9 cellular contexts compared by ENCODE assay signal in genomic region chr15:89772933-89773583, GRCh38. TPM values are rescaled to one million over a fixed set of nuclear protein-coding genes. Genes with fewer than 3 reads are reported as not detected.
DNase-seq lines count a peak whose midpoint lies in the region; ATAC-seq and TF ChIP-seq lines count a peak whose summit lies in the region.
"Had no signal": no experiment of that assay in that cellular context is flagged by ENCODE, and none has a peak within 500 bp of the region (broad histone marks: within the 10 kb centered on the region; RNA-seq: fewer than 3 reads in every experiment).

No MANE protein-coding gene starts in this region.

- peaks cover 8% of the 10 kb centered on the region for H3K27me3 Mint-ChIP-seq in neural crest cell (ENCODE audit: low read depth)

- H3K27me3 ChIP-seq in SJCRH30 (no peaks in the 10 kb centered on the region), right atrium auricular region (no peaks in the 10 kb centered on the region)

- no peak overlapping the region for H3K27ac ChIP-seq in SJCRH30
- no peak overlapping the region for H3K27ac ChIP-seq in right atrium auricular region

- no peak overlapping the region for H3K27ac Mint-ChIP-seq in neural crest cell (ENCODE audit: unreplicated experiment)

- no peaks in the 10 kb centered on the region for H3K9me3 ChIP-seq in SJCRH30 (replicated peaks)
- no peaks in the 10 kb centered on the region for H3K9me3 ChIP-seq in right atrium auricular region

- DNase-seq in GM12864 (ENCODE audit: low read depth) = no peak
- DNase-seq in choroid plexus epithelial cell (ENCODE audit: low read depth) = peak; percentile 49
- DNase-seq in neural crest cell (ENCODE audit: low read depth, low spot score) = no peak
- no peak for DNase-seq in MV-4-11 (lab: John Stamatoyannopoulos, UW)
- no peak for DNase-seq in SJCRH30
- no peak for DNase-seq in right atrium auricular region (ENCODE audit: low spot score)

- H3K4me3 Mint-ChIP-seq in neural crest cell = no peak overlapping the region

- H3K4me3 ChIP-seq in GM12864 (ENCODE audit: low read depth, low read length) = no peak overlapping the region
- no peak overlapping the region for H3K4me3 ChIP-seq in choroid plexus epithelial cell (ENCODE audit: low read depth, low read length)
- no peak overlapping the region for H3K4me3 ChIP-seq in SJCRH30
- H3K4me3 ChIP-seq in right atrium auricular region = no peak overlapping the region

- H3K9me3 Mint-ChIP-seq in neural crest cell = no peaks in the 10 kb centered on the region

- TF ChIP-seq CTCF in GM12864 (IDR thresholded peaks at IDR 0.05; ENCODE audit: low read depth, low read length, missing control alignments) (peak; percentile 51), LNCAP (IDR thresholded peaks at IDR 0.05) (peak; percentile 35; the same call in 1 of the 2 replicates), choroid plexus epithelial cell (conservative IDR thresholded peaks at IDR 0.05; ENCODE audit: low read depth, low read length) (peak; percentile 39), neural crest cell (conservative IDR thresholded peaks at IDR 0.05) (peak; percentile 59), right atrium auricular region (IDR thresholded peaks at IDR 0.05) (no peak)

- H3K4me1 Mint-ChIP-seq in neural crest cell = no peaks in the 10 kb centered on the region

- no peak for ATAC-seq in GM18502 (IDR thresholded peaks at IDR 0.05; ENCODE audit: poor library complexity, unreplicated experiment)
- ATAC-seq: Panc1 had no signal

- H3K36me3 ChIP-seq in SJCRH30 (no peaks in the 10 kb centered on the region), right atrium auricular region (no peaks in the 10 kb centered on the region)

- H3K4me1 ChIP-seq in SJCRH30 (no peaks in the 10 kb centered on the region), right atrium auricular region (peaks cover 0 to 14% of the 10 kb centered on the region in 2 donors)

- H3K36me3 Mint-ChIP-seq in neural crest cell (ENCODE audit: low read depth) = no peaks in the 10 kb centered on the region

RNA-seq across cellular contexts. Expression of gene MESP2, which starts 3.1 kb away (rescaled TPM):
- total RNA-seq in neural crest cell (0.36 and 0.42 TPM in 2 replicates), right atrium auricular region (not detected)
- not detected in 2 replicates for total RNA-seq in SJCRH30 (2014; rRNA removed; shearing (Covaris generic))

RNA-seq across cellular contexts. Expression of gene MESP1, which starts 22.0 kb away (rescaled TPM):
- 1.2 and 2.3 TPM in 2 replicates for total RNA-seq in neural crest cell
- total RNA-seq in SJCRH30 (2014; rRNA removed; shearing (Covaris generic)) = not detected in 2 replicates
- total RNA-seq in right atrium auricular region = 1 to 10 TPM; 2.3 to 2.4 TPM

RNA-seq across cellular contexts. Expression of gene ANPEP, which starts 41.6 kb away (rescaled TPM):
- total RNA-seq in neural crest cell (0.45 and 0.77 TPM in 2 replicates), right atrium auricular region (10 to 100 TPM in 1 of 2 donors, 1 to 10 TPM in 1; 8.1 to 22.7 TPM)
- 0.28 and 0.77 TPM in 2 replicates for total RNA-seq in SJCRH30 (2014; rRNA removed; shearing (Covaris generic))

Comparison
In these comparisons a context has a peak if more than half of its experiments do, and no peak if none do; other contexts are left out.
1. CTCF ChIP-seq: peak in GM12864 (single experiment), LNCAP (single experiment), choroid plexus epithelial cell (single experiment) and neural crest cell (single experiment); none in right atrium auricular region (0 of 2).